ENCODE assay signal across 3 cellular contexts in genomic region chr2:233979748-233980147, GRCh38.
A peak's percentile ranks its signal among the peaks of the same experiment; 100 is the strongest.
TF ChIP-seq lines count a peak whose summit lies in the region.

No MANE protein-coding gene starts in this region.

TF ChIP-seq in SK-N-SH, 30 proteins besides CTCF, POLR2A, EP300 and RAD21 (continued from another document):
- no peak for TF ChIP-seq REST (IDR thresholded peaks at IDR 0.05; ENCODE audit: low read depth, low read length)
- no peak for TF ChIP-seq GABPA (IDR thresholded peaks at IDR 0.05; ENCODE audit: low read depth)
- TF ChIP-seq, protein P1, sequence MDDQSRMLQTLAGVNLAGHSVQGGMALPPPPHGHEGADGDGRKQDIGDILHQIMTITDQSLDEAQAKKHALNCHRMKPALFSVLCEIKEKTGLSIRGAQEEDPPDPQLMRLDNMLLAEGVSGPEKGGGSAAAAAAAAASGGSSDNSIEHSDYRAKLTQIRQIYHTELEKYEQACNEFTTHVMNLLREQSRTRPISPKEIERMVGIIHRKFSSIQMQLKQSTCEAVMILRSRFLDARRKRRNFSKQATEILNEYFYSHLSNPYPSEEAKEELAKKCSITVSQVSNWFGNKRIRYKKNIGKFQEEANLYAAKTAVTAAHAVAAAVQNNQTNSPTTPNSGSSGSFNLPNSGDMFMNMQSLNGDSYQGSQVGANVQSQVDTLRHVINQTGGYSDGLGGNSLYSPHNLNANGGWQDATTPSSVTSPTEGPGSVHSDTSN (IDR thresholded peaks at IDR 0.05) = peak; percentile 65
- TF ChIP-seq CHD2 (IDR thresholded peaks at IDR 0.05; ENCODE audit: low read length, partially characterized antibody) = no peak
- no peak for TF ChIP-seq NRF1 (IDR thresholded peaks at IDR 0.05; ENCODE audit: low read depth, low read length)
- no peak for TF ChIP-seq RFX5 (IDR thresholded peaks at IDR 0.05; ENCODE audit: low read length)
- peak; percentile 28; the same call in 1 of the 2 replicates for TF ChIP-seq FOSL2 (IDR thresholded peaks at IDR 0.05; ENCODE audit: borderline replicate concordance, low read depth)
- no peak for TF ChIP-seq FOXM1 (IDR thresholded peaks at IDR 0.05; ENCODE audit: low read depth)

TF ChIP-seq in SK-N-SH treated with all-trans-retinoic acid at 6 μM for 48 hours, 23 proteins besides CTCF, POLR2A, EP300 and RAD21 (continued from another document):
- TF ChIP-seq, protein P2, sequence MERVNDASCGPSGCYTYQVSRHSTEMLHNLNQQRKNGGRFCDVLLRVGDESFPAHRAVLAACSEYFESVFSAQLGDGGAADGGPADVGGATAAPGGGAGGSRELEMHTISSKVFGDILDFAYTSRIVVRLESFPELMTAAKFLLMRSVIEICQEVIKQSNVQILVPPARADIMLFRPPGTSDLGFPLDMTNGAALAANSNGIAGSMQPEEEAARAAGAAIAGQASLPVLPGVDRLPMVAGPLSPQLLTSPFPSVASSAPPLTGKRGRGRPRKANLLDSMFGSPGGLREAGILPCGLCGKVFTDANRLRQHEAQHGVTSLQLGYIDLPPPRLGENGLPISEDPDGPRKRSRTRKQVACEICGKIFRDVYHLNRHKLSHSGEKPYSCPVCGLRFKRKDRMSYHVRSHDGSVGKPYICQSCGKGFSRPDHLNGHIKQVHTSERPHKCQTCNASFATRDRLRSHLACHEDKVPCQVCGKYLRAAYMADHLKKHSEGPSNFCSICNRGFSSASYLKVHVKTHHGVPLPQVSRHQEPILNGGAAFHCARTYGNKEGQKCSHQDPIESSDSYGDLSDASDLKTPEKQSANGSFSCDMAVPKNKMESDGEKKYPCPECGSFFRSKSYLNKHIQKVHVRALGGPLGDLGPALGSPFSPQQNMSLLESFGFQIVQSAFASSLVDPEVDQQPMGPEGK (CRISPR knock-in tag; IDR thresholded peaks at IDR 0.05; ENCODE audit: borderline replicate concordance) = no peak
- TF ChIP-seq SNAI2 (CRISPR knock-in tag; IDR thresholded peaks at IDR 0.05) (no peak), CREB5 (CRISPR knock-in tag; IDR thresholded peaks at IDR 0.05; ENCODE audit: low read depth) (no peak), ZNF565 (CRISPR knock-in tag; conservative IDR thresholded peaks at IDR 0.05; ENCODE audit: low read depth) (no peak), GLIS3 (CRISPR knock-in tag; IDR thresholded peaks at IDR 0.05) (no peak), CSRNP3 (CRISPR knock-in tag; IDR thresholded peaks at IDR 0.05) (no peak), ZNF8 (CRISPR knock-in tag; IDR thresholded peaks at IDR 0.05) (no peak), PPARA (CRISPR knock-in tag; IDR thresholded peaks at IDR 0.05; ENCODE audit: borderline replicate concordance) (no peak), BACH2 (CRISPR knock-in tag; IDR thresholded peaks at IDR 0.05; ENCODE audit: borderline replicate concordance) (no peak), OSR1 (CRISPR knock-in tag; IDR thresholded peaks at IDR 0.05) (no peak), TOX (CRISPR knock-in tag; IDR thresholded peaks at IDR 0.05; ENCODE audit: borderline replicate concordance) (no peak), ESRRG (CRISPR knock-in tag; IDR thresholded peaks at IDR 0.05) (no peak), ARNTL (CRISPR knock-in tag; IDR thresholded peaks at IDR 0.05; ENCODE audit: borderline replicate concordance, low read depth) (no peak), ZC3H10 (CRISPR knock-in tag; IDR thresholded peaks at IDR 0.05) (no peak), ZNF70 (CRISPR knock-in tag; IDR thresholded peaks at IDR 0.05) (no peak), ISL1 (CRISPR knock-in tag; IDR thresholded peaks at IDR 0.05) (no peak)

TF ChIP-seq in HEK293, 187 proteins besides CTCF, POLR2A, EP300 and RAD21:
- TF ChIP-seq, protein P3, sequence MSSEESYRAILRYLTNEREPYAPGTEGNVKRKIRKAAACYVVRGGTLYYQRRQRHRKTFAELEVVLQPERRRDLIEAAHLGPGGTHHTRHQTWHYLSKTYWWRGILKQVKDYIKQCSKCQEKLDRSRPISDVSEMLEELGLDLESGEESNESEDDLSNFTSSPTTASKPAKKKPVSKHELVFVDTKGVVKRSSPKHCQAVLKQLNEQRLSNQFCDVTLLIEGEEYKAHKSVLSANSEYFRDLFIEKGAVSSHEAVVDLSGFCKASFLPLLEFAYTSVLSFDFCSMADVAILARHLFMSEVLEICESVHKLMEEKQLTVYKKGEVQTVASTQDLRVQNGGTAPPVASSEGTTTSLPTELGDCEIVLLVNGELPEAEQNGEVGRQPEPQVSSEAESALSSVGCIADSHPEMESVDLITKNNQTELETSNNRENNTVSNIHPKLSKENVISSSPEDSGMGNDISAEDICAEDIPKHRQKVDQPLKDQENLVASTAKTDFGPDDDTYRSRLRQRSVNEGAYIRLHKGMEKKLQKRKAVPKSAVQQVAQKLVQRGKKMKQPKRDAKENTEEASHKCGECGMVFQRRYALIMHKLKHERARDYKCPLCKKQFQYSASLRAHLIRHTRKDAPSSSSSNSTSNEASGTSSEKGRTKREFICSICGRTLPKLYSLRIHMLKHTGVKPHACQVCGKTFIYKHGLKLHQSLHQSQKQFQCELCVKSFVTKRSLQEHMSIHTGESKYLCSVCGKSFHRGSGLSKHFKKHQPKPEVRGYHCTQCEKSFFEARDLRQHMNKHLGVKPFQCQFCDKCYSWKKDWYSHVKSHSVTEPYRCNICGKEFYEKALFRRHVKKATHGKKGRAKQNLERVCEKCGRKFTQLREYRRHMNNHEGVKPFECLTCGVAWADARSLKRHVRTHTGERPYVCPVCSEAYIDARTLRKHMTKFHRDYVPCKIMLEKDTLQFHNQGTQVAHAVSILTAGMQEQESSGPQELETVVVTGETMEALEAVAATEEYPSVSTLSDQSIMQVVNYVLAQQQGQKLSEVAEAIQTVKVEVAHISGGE (tag by site-specific recombination; conservative IDR thresholded peaks at IDR 0.05; ENCODE audit: low read depth) = no peak
- peak; percentile 71 for TF ChIP-seq PRDM10 (tag by site-specific recombination; IDR thresholded peaks at IDR 0.05)
